ENCODE assay signal across 10 cellular contexts in the genomic region with DNA sequence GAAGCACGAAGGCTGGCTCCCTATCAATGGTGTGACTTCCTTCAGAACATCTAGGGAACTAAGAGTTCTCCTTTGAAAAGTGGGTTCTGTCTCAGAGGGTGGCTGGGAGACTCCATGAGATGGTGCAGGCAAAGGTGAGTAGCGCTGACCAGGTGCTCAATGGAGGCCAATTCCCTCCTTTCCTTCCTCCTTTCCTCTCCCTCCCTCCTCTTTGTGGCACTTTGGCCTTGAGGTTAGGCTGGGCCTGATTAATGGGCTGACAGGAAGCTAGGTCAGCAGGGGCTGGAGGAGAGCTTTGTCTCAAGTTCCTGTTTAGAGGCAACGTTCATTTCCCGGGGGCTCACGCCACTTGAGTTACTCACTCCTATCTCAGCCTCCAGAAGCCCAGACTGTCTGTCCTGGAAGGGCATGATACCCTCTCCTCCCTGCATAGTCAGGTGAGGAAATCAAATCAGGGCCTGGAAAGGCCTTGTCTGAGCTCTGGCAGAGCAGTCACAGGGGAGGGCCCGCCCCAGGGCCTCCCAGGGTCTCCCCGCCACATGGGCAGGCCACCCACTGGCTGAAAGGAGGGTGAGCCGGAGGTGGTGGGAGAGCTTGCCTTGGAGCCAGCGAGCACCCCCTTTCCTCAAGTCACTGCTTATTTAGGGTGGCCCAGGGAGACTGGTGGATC. TPM values are rescaled to one million over a fixed set of nuclear protein-coding genes. Genes with fewer than 3 reads are reported as not detected.
A peak's percentile ranks its signal among the peaks of the same experiment; 100 is the strongest.
DNase-seq lines count a peak whose midpoint lies in the region; ATAC-seq, FAIRE-seq and TF ChIP-seq lines count a peak whose summit lies in the region.
"Had no signal": no experiment of that assay in that cellular context is flagged by ENCODE, and none has a peak within 500 bp of the region (broad histone marks: within the 10 kb centered on the region; RNA-seq: fewer than 3 reads in every experiment).

No MANE protein-coding gene starts in this region.

- H3K9me3 ChIP-seq in MM.1S (replicated peaks; ENCODE audit: insufficient read depth, low read length) (no peaks in the 10 kb centered on the region), astrocyte (ENCODE audit: insufficient read depth, low read depth, low read length) (no peaks in the 10 kb centered on the region)

- H3K9me2 ChIP-seq in MM.1S (replicated peaks; ENCODE audit: insufficient read depth, low read length) = no peaks in the 10 kb centered on the region

- no peak for ATAC-seq in HG03108 (IDR thresholded peaks at IDR 0.05; ENCODE audit: unreplicated experiment)
- ATAC-seq in omental fat pad (ENCODE audit: low FRiP score) = no peak

- H3K4me3 Mint-ChIP-seq in astrocyte (ENCODE audit: unreplicated experiment) = no peak overlapping the region
- H3K4me3 Mint-ChIP-seq in mesothelial cell of epicardium = no peak overlapping the region

- H3K36me3 ChIP-seq in MM.1S (replicated peaks; ENCODE audit: insufficient read depth, low read length) (no peaks in the 10 kb centered on the region), astrocyte (ENCODE audit: insufficient read depth, low read length) (no peaks in the 10 kb centered on the region)

- DNase-seq in CD1c-positive myeloid dendritic cell (ENCODE audit: extremely low spot score) (peak; percentile 67), MM.1S (peak; percentile 7), astrocyte (ENCODE audit: low read depth) (peak; percentile 16), mesothelial cell of epicardium (ENCODE audit: low spot score in 2 of 2, unreplicated experiment in 2 of 2) (no peak), omental fat pad (ENCODE audit: low spot score) (no peak), COR-L47 (lab: John Stamatoyannopoulos, UW) (no peak), ACHN (no peak)
- DNase-seq: NCI-H2029 treated with DMSO at 0.1 percent for 48 hours, occipital lobe had no signal

- H4K20me1 ChIP-seq in MM.1S (ENCODE audit: insufficient read depth, low read length) (no peaks in the 10 kb centered on the region), astrocyte (ENCODE audit: insufficient read depth, low read length) (no peaks in the 10 kb centered on the region)

- peaks cover 24% of the 10 kb centered on the region for H3K4me1 Mint-ChIP-seq in astrocyte (ENCODE audit: low read depth, unreplicated experiment)
- H3K4me1 Mint-ChIP-seq in mesothelial cell of epicardium = peaks cover 65% of the 10 kb centered on the region

- no peaks in the 10 kb centered on the region for H3K27me3 ChIP-seq in MM.1S (replicated peaks; ENCODE audit: insufficient read depth, low read length)
- no peaks in the 10 kb centered on the region for H3K27me3 ChIP-seq in astrocyte (ENCODE audit: insufficient read depth, low read length)

- H3K79me2 ChIP-seq in MM.1S (ENCODE audit: low read length) = no peaks in the 10 kb centered on the region
- H3K79me2 ChIP-seq in astrocyte (ENCODE audit: insufficient read depth, low read length) = no peaks in the 10 kb centered on the region

- H2AFZ ChIP-seq in MM.1S (ENCODE audit: low read length) (peak overlapping the region; percentile 61), astrocyte (ENCODE audit: low read depth, low read length) (peak overlapping the region; percentile 51)

- H3K9me3 Mint-ChIP-seq in astrocyte (ENCODE audit: unreplicated experiment) (peaks cover 3% of the 10 kb centered on the region), mesothelial cell of epicardium (no peaks in the 10 kb centered on the region)

- H3K27ac Mint-ChIP-seq in astrocyte (ENCODE audit: unreplicated experiment) (no peak overlapping the region), mesothelial cell of epicardium (peak overlapping the region; percentile 90)

- in situ Hi-C loops in ACHN (cut with HindIII; ENCODE audit: low pct_ligation_motif_present, low pct_unique_long_range_greater_than_20kb, low sequenced_read_pairs) = no loop called here

- H3K4me1 ChIP-seq in MM.1S (ENCODE audit: low read length) = peaks cover 13% of the 10 kb centered on the region
- H3K4me1 ChIP-seq in astrocyte (ENCODE audit: insufficient read depth, low read length) = peaks cover 5% of the 10 kb centered on the region

- no peak overlapping the region for H3K27ac ChIP-seq in MM.1S (ENCODE audit: low read length)
- H3K27ac ChIP-seq in astrocyte (ENCODE audit: low read depth, low read length) = no peak overlapping the region

- H3K9ac ChIP-seq in MM.1S (ENCODE audit: low read length) (no peak overlapping the region), astrocyte (ENCODE audit: low read length) (no peak overlapping the region)

- no peak for TF ChIP-seq CTCF in MM.1S (IDR thresholded peaks at IDR 0.05; ENCODE audit: low read length)
- TF ChIP-seq CTCF in astrocyte (IDR thresholded peaks at IDR 0.05; ENCODE audit: insufficient read depth, low read depth, low read length) = no peak
- no peak for TF ChIP-seq CTCF in mesothelial cell of epicardium (IDR thresholded peaks at IDR 0.05; ENCODE audit: unreplicated experiment)
- TF ChIP-seq CTCF in omental fat pad (IDR thresholded peaks at IDR 0.05) = no peak

- H3K27me3 Mint-ChIP-seq in astrocyte (ENCODE audit: low read depth, unreplicated experiment) (peaks cover 1% of the 10 kb centered on the region), mesothelial cell of epicardium (ENCODE audit: low read depth) (no peaks in the 10 kb centered on the region)

- H3K4me2 ChIP-seq in MM.1S (ENCODE audit: low read depth, low read length) (peak overlapping the region; percentile 39), astrocyte (ENCODE audit: low read length) (no peak overlapping the region)

- H3K36me3 Mint-ChIP-seq in astrocyte (ENCODE audit: low read depth, unreplicated experiment) (no peaks in the 10 kb centered on the region), mesothelial cell of epicardium (no peaks in the 10 kb centered on the region)

- FAIRE-seq in astrocyte (lab: Jason Lieb, UNC) = no peak

- no peak overlapping the region for H3K4me3 ChIP-seq in MM.1S (ENCODE audit: low read length)
- H3K4me3 ChIP-seq in astrocyte (ENCODE audit: insufficient read depth, low read depth, low read length) = no peak overlapping the region

- H3F3A ChIP-seq in MM.1S (ENCODE audit: insufficient read depth, low read length) = no peaks in the 10 kb centered on the region

RNA-seq across cellular contexts. Expression of a gene that starts 58.4 kb away (rescaled TPM):
- 89.8 and 98.6 TPM in 2 replicates for total RNA-seq in astrocyte
- 171 to 188 TPM (median 172 TPM) in 3 replicates for total RNA-seq in mesothelial cell of epicardium
- total RNA-seq in omental fat pad = 10 to 100 TPM; 21.0 to 32.6 (median 22.9) TPM

Comparison
In these comparisons a context has a peak if more than half of its experiments do, and no peak if none do; other contexts are left out.
1. DNase-seq: peak in CD1c-positive myeloid dendritic cell (single experiment), MM.1S (single experiment) and astrocyte (single experiment); none in mesothelial cell of epicardium (0 of 2), omental fat pad (single experiment), COR-L47 (single experiment) and ACHN (single experiment).